21 cellular contexts compared by ENCODE assay signal in the genomic region with DNA sequence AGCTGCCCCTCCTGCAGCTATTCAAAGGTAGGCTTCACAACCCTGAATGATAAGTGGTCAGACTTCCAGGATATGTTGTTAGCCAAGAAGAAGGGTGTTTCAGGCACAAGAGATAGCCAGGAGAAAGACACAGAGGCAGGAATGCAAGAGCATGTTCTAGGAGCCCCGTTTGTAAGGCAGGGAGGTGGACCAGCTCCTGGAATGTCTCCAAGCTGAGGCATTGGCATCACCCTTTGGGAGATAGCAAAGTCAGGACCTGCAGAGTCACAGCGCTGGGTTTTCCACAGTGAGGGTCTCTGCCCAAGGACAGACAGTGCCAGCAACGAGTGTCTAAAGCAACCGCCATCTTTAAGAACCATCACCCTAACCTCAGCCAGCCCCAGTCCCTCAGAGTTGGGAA.
"Had no signal": no experiment of that assay in that cellular context is flagged by ENCODE, and none has a peak within 500 bp of the region (broad histone marks: within the 10 kb centered on the region; RNA-seq: fewer than 3 reads in every experiment).

No MANE protein-coding gene starts in this region.

- H3K9me3 ChIP-seq: gastroesophageal sphincter, prostate gland, right atrium auricular region, suprapubic skin had no signal

- H3K27me3 ChIP-seq: gastroesophageal sphincter, right atrium auricular region, suprapubic skin had no signal

- H3K27me3 Mint-ChIP-seq: activated CD4-positive, alpha-beta T cell treated with anti-CD3 and anti-CD28 coated beads, Interleukin-2, amount 10 ng/mL, durations not matched to agents 24 days and 14 days; activated CD8-positive, alpha-beta T cell treated with anti-CD3 and anti-CD28 coated beads for 36 hours; activated naive CD8-positive, alpha-beta T cell; stimulated activated naive CD8-positive, alpha-beta T cell treated with anti-CD3 and anti-CD28 coated beads, Interleukin-15, amount 100 ng/mL, for 72 hours; T-cell had no signal

- ATAC-seq: activated CD4-positive, CD25-positive, alpha-beta regulatory T cell treated with anti-CD3 and anti-CD28 coated beads, Interleukin-2, amount 50 U/mL, for 24 hours; activated CD8-positive, alpha-beta T cell treated with anti-CD3 and anti-CD28 coated beads for 36 hours; activated T-cell treated with anti-CD3 and anti-CD28 coated beads, Interleukin-2, amount 50 U/mL, for 4 hours; gastroesophageal sphincter; stimulated activated naive CD8-positive, alpha-beta T cell treated with anti-CD3 and anti-CD28 coated beads, Interleukin-15, amount 100 ng/mL, for 72 hours; T-cell had no signal

- H3K4me1 ChIP-seq: prostate gland had no signal

- H3K4me3 ChIP-seq: gastroesophageal sphincter, prostate gland, right atrium auricular region, suprapubic skin had no signal

- H3K27ac Mint-ChIP-seq: activated CD4-positive, alpha-beta T cell treated with anti-CD3 and anti-CD28 coated beads, Interleukin-2, amount 10 ng/mL, durations not matched to agents 24 days and 14 days; activated CD8-positive, alpha-beta T cell treated with anti-CD3 and anti-CD28 coated beads for 36 hours; activated naive CD8-positive, alpha-beta T cell; activated T-helper 2 cell treated with anti-CD3 and anti-CD28 coated beads, Interferon-gamma antibody, Interleukin-2, Interleukin-4, amounts not matched to agents 10 μg/mL and 5 μg/mL and 100 μg/mL, durations not matched to agents 14 hours and 24 hours and 36 hours; nephron progenitor cell; T-cell; T-helper 2 cell treated with Interferon-gamma antibody and Interleukin-4, amounts not matched to agents 5 μg/mL and 100 μg/mL, for 36 hours; type B pancreatic cell had no signal

- H3K27ac ChIP-seq: epithelial cell of prostate, gastroesophageal sphincter, prostate gland, right atrium auricular region, suprapubic skin, VCaP had no signal

- H3K9me3 Mint-ChIP-seq: activated CD4-positive, alpha-beta T cell treated with anti-CD3 and anti-CD28 coated beads, Interleukin-2, amount 10 ng/mL, durations not matched to agents 24 days and 14 days; activated CD8-positive, alpha-beta T cell treated with anti-CD3 and anti-CD28 coated beads for 36 hours; activated T-cell treated with anti-CD3 and anti-CD28 coated beads, Interleukin-2, amount 50 U/mL, for 4 hours; activated T-helper 2 cell treated with anti-CD3 and anti-CD28 coated beads, Interferon-gamma antibody, Interleukin-2, Interleukin-4, amounts not matched to agents 10 μg/mL and 5 μg/mL and 100 μg/mL, durations not matched to agents 14 hours and 24 hours and 36 hours; nephron progenitor cell; stimulated activated naive CD8-positive, alpha-beta T cell treated with anti-CD3 and anti-CD28 coated beads, Interleukin-15, amount 100 ng/mL, for 72 hours; T-cell; T-helper 2 cell treated with Interferon-gamma antibody and Interleukin-4, amounts not matched to agents 5 μg/mL and 100 μg/mL, for 36 hours; type B pancreatic cell had no signal

- H3K4me1 Mint-ChIP-seq: T-cell had no signal

- H3K4me3 Mint-ChIP-seq: activated CD4-positive, alpha-beta T cell treated with anti-CD3 and anti-CD28 coated beads, Interleukin-2, amount 10 ng/mL, durations not matched to agents 24 days and 14 days; activated CD8-positive, alpha-beta T cell treated with anti-CD3 and anti-CD28 coated beads for 36 hours; activated naive CD8-positive, alpha-beta T cell; activated T-cell treated with anti-CD3 and anti-CD28 coated beads, Interleukin-2, amount 50 U/mL, for 4 hours; nephron progenitor cell; stimulated activated naive CD8-positive, alpha-beta T cell treated with anti-CD3 and anti-CD28 coated beads, Interleukin-15, amount 100 ng/mL, for 72 hours; T-cell; T-helper 2 cell treated with Interferon-gamma antibody and Interleukin-4, amounts not matched to agents 5 μg/mL and 100 μg/mL, for 36 hours; type B pancreatic cell had no signal

- H3K36me3 ChIP-seq: gastroesophageal sphincter, prostate gland, right atrium auricular region, suprapubic skin had no signal

- H3K36me3 Mint-ChIP-seq: activated naive CD8-positive, alpha-beta T cell; T-cell; type B pancreatic cell had no signal

- DNase-seq: activated CD4-positive, alpha-beta T cell treated with anti-CD3 and anti-CD28 coated beads, Interleukin-2, amount 10 ng/mL, durations not matched to agents 24 days and 14 days; activated CD8-positive, alpha-beta T cell treated with anti-CD3 and anti-CD28 coated beads for 36 hours; activated naive CD4-positive, alpha-beta T cell; activated T-cell treated with anti-CD3 and anti-CD28 coated beads, Interleukin-2, amount 50 U/mL, for 4 hours; central memory CD4-positive, alpha-beta T cell; nephron progenitor cell; stimulated activated CD4-positive, alpha-beta T cell treated with anti-CD3 and anti-CD28 coated beads, Interleukin-12 subunit alpha, Interleukin-12 subunit beta, amount 100 ng/mL, for 4 hours; stimulated activated CD4-positive, alpha-beta T cell treated with anti-CD3 and anti-CD28 coated beads, Interleukin-4, amount 100 ng/mL, for 4 hours; stimulated activated naive CD8-positive, alpha-beta T cell treated with anti-CD3 and anti-CD28 coated beads, Interleukin-15, amount 100 ng/mL, for 72 hours; T-cell had no signal
